16 cellular contexts compared by ENCODE assay signal in the genomic region with DNA sequence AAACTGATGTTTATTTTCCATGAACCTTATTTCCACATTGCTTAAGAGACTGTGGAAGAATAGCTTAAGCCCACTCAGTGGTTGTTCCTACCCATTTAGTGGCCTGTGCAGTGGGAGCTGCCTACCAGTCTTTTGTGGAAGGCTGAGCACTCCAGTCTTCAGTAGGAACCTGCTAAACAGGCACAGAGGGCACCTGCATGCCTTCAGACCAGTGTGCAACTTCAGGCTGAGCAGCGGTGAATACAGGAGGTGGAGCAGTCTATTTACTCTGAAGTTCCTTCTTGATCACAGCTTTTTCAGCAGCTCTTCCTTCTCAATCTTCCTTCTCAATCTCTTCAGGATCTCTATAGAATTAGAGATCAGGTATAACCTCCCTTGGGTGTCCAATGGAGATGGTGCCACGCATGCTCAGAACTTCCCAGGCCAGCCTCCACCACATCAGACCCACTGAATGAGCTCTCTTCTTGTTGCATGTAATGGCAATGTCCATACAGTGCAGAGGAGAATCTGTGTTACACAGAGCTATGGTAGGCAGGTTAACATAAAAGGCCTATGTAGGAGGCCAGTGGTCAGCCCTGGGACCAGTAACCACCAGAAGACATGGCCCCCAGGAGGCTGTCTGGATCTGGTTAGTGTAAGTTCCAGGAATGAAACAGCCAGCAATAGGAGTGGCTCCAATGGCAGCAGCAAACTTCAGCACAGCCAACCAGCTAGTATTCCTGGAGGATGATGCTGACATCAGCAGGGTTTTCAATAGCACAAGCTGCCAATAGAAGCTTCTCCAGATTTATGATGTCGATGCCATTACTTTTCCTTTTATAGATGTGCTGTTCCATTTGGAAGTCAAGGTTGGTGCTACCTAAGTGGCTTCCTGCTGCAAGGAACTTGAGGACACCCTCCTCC. TPM values are rescaled to one million over a fixed set of nuclear protein-coding genes. Genes with fewer than 3 reads are reported as not detected.
DNase-seq lines count a peak whose midpoint lies in the region; ATAC-seq and TF ChIP-seq lines count a peak whose summit lies in the region.
"Had no signal": no experiment of that assay in that cellular context is flagged by ENCODE, and none has a peak within 500 bp of the region (broad histone marks: within the 10 kb centered on the region; RNA-seq: fewer than 3 reads in every experiment).

No MANE protein-coding gene starts in this region.

- H2AFZ ChIP-seq in IMR-90 (replicated peaks; ENCODE audit: low read length, poor library complexity) (peak overlapping the region; percentile 51), SK-N-SH (ENCODE audit: low read depth) (no peak overlapping the region)
- H2AFZ ChIP-seq: GM23338 had no signal

- no peak overlapping the region for H2BK20ac ChIP-seq in IMR-90 (ENCODE audit: low read depth, low read length)

- H3K36me3 Mint-ChIP-seq in activated CD4-positive, alpha-beta T cell treated with anti-CD3 and anti-CD28 coated beads, Interleukin-2, amount 10 ng/mL, durations not matched to agents 7 days and 5 days (ENCODE audit: low read depth), result no peaks in the 10 kb centered on the region
- H3K36me3 Mint-ChIP-seq: CD4-positive, CD25-positive, alpha-beta regulatory T cell had no signal

- H3K4me3 ChIP-seq in IMR-90 (ENCODE audit: insufficient read depth, low read depth, low read length) (no peak overlapping the region), epithelial cell of esophagus (ENCODE audit: low read length) (no peak overlapping the region), colonic mucosa (no peak overlapping the region), SK-N-SH (ENCODE audit: low read depth in 2 of 2, low read length in 1 of 2) (no peak overlapping the region)
- H3K4me3 ChIP-seq: BLaER1 treated with 17β-estradiol and CSF1 and Interleukin-3, amounts not matched to agents 10 nM and 100 nM; GM12878; GM23338 had no signal

- H3K27ac ChIP-seq in IMR-90 (ENCODE audit: insufficient read depth, low read length), result no peak overlapping the region
- H3K27ac ChIP-seq in colonic mucosa, result no peak overlapping the region
- H3K27ac ChIP-seq in SK-N-SH (ENCODE audit: low read depth in 2 of 2, low read length in 1 of 2), result no peak overlapping the region
- H3K27ac ChIP-seq: BLaER1 treated with 17β-estradiol and CSF1 and Interleukin-3, amounts not matched to agents 10 nM and 100 nM had no signal

- no peak for DNase-seq in activated CD4-positive, alpha-beta T cell treated with anti-CD3 and anti-CD28 coated beads, Interleukin-2, amount 10 ng/mL, durations not matched to agents 7 days and 5 days
- DNase-seq in activated CD4-positive, alpha-beta T cell treated with anti-CD3 and anti-CD28 coated beads for 4 hours, result no peak
- no peak for DNase-seq in IMR-90
- DNase-seq in epithelial cell of esophagus (ENCODE audit: low read depth), result peak; percentile 17
- peak; percentile 62 for DNase-seq in fibroblast of peridontal ligament (ENCODE audit: extremely low read depth)
- no peak for DNase-seq in colonic mucosa
- no peak for DNase-seq in SK-N-SH
- no peak for DNase-seq in HPDE6-E6E7 (ENCODE audit: extremely low spot score)
- DNase-seq: 8988T; ACHN; CD4-positive, CD25-positive, alpha-beta regulatory T cell; DMS79; H9 had no signal

- intact Hi-C loops in IMR-90 (cut with micrococcal nuclease) (no loop called here), colonic mucosa (cut with DNase I) (no loop called here)

- no peaks in the 10 kb centered on the region for H3K9me1 ChIP-seq in IMR-90 (ENCODE audit: insufficient read depth, low read length)

- no peak overlapping the region for H3K4ac ChIP-seq in IMR-90 (ENCODE audit: low read depth, low read length)

- no peaks in the 10 kb centered on the region for H3F3A ChIP-seq in SK-N-SH (replicated peaks; ENCODE audit: insufficient read depth)

- no peak overlapping the region for H3K14ac ChIP-seq in IMR-90 (replicated peaks; ENCODE audit: low read depth, low read length)

- no peak overlapping the region for H3K9ac ChIP-seq in IMR-90 (ENCODE audit: low read depth, low read length)
- H3K9ac ChIP-seq in colonic mucosa (ENCODE audit: low read depth in 2 of 2, low read length in 2 of 2), result no peak overlapping the region
- H3K9ac ChIP-seq in SK-N-SH, result no peak overlapping the region
- H3K9ac ChIP-seq: BLaER1 treated with 17β-estradiol and CSF1 and Interleukin-3, amounts not matched to agents 10 nM and 100 nM had no signal

- H4K8ac ChIP-seq in IMR-90 (ENCODE audit: low read depth in 2 of 2, low read length in 2 of 2), result no peak overlapping the region

- no peak overlapping the region for H2BK120ac ChIP-seq in IMR-90 (ENCODE audit: low read depth, low read length)

- no peaks in the 10 kb centered on the region for H3K27me3 Mint-ChIP-seq in activated CD4-positive, alpha-beta T cell treated with anti-CD3 and anti-CD28 coated beads, Interleukin-2, amount 10 ng/mL, durations not matched to agents 7 days and 5 days
- H3K27me3 Mint-ChIP-seq: CD4-positive, CD25-positive, alpha-beta regulatory T cell had no signal

- H3K79me2 ChIP-seq in SK-N-SH (ENCODE audit: insufficient read depth), result no peaks in the 10 kb centered on the region

- BruUV-seq in IMR-90 (replicated peaks; lab: Mats Ljungman, UMichigan), result no TSS peak

- H2AK9ac ChIP-seq in IMR-90 (replicated peaks; ENCODE audit: low read depth, low read length, poor library complexity), result no peak overlapping the region

- no peaks in the 10 kb centered on the region for H3K9me2 ChIP-seq in SK-N-SH

- H2BK5ac ChIP-seq in IMR-90 (ENCODE audit: low read depth, low read length, poor library complexity, severe bottlenecking), result no peak overlapping the region

- WGBS in IMR-90 (ENCODE audit: extremely low coverage in 2 of 2, insufficient read length in 1 of 2), 2 experiments, result no CpG with 5 or more reads among the region's 3 CpGs
- WGBS in SK-N-SH (ENCODE audit: low lambda C conversion rate), result 58% methylated on average over 3 of the region's 3 CpGs

- CTCF ChIA-PET in activated CD4-positive, alpha-beta T cell treated with anti-CD3 and anti-CD28 coated beads, Interleukin-2, amount 10 ng/mL, durations not matched to agents 7 days and 5 days (lab: Charles Lee), result interaction anchor here (1.2 kb wide), 1 partner anchor 15 kb away, joined by 3 read pairs; no protein-coding TSS in a partner anchor
- CTCF ChIA-PET in IMR-90 (lab: Yijun Ruan, JAX) (no interaction called here), SK-N-SH (lab: Yijun Ruan, JAX) (interaction anchor here (0.6 to 1.6 kb wide), 3 partner anchors 13 to 29 kb away, joined by 3 to 6 read pairs (median 3); no protein-coding TSS in a partner anchor)

- no peak overlapping the region for H3K23ac ChIP-seq in IMR-90 (ENCODE audit: low read depth, low read length)

- H3K4me2 ChIP-seq in IMR-90 (ENCODE audit: low read depth, low read length) (no peak overlapping the region), SK-N-SH (no peak overlapping the region)
- H3K4me2 ChIP-seq: BLaER1 treated with 17β-estradiol and CSF1 and Interleukin-3, amounts not matched to agents 10 nM and 100 nM; GM23338 had no signal

- no peak overlapping the region for H3K56ac ChIP-seq in IMR-90 (ENCODE audit: extremely low read depth, insufficient read depth, low read length)

- in situ Hi-C loops in IMR-90 (cut with MboI; ENCODE audit: low sequenced_read_pairs), result no loop called here

- H2BK15ac ChIP-seq in IMR-90 (ENCODE audit: low read depth, low read length), result no peak overlapping the region

- H4K20me1 ChIP-seq in IMR-90 (ENCODE audit: insufficient read depth, low read length) (no peaks in the 10 kb centered on the region), SK-N-SH (ENCODE audit: insufficient read depth) (no peaks in the 10 kb centered on the region)
- H4K20me1 ChIP-seq: BLaER1 treated with 17β-estradiol and CSF1 and Interleukin-3, amounts not matched to agents 10 nM and 100 nM had no signal

- no peak overlapping the region for H2AK5ac ChIP-seq in IMR-90 (ENCODE audit: low read depth, low read length)

- H3K18ac ChIP-seq in IMR-90 (ENCODE audit: low read depth, low read length), result no peak overlapping the region

- H3K4me3 Mint-ChIP-seq in activated CD4-positive, alpha-beta T cell treated with anti-CD3 and anti-CD28 coated beads, Interleukin-2, amount 10 ng/mL, durations not matched to agents 7 days and 5 days, result no peak overlapping the region
- H3K4me3 Mint-ChIP-seq: GM23338, H9 had no signal

- H3K9me3 Mint-ChIP-seq in activated CD4-positive, alpha-beta T cell treated with anti-CD3 and anti-CD28 coated beads, Interleukin-2, amount 10 ng/mL, durations not matched to agents 7 days and 5 days, result peaks cover 6% of the 10 kb centered on the region

- H3K36me3 ChIP-seq in IMR-90 (ENCODE audit: control insufficient read depth, insufficient read depth, low read length), result no peaks in the 10 kb centered on the region
- H3K36me3 ChIP-seq in colonic mucosa, result no peaks in the 10 kb centered on the region
- H3K36me3 ChIP-seq in SK-N-SH (replicated peaks in 1 of 2; ENCODE audit: control insufficient read depth in 1 of 2, insufficient read depth in 2 of 2, low read length in 1 of 2), result no peaks in the 10 kb centered on the region

- dilution Hi-C loops in IMR-90 (cut with HindIII; ENCODE audit: low sequenced_read_pairs, unreplicated experiment), result no loop called here

- no peak for TF ChIP-seq CTCF in IMR-90 (conservative IDR thresholded peaks at IDR 0.05; ENCODE audit: low read depth, low read length)
- no peak for TF ChIP-seq CTCF in epithelial cell of esophagus (IDR thresholded peaks at IDR 0.05; ENCODE audit: insufficient read depth, low read depth, low read length, missing control alignments)
- TF ChIP-seq CTCF in colonic mucosa (IDR thresholded peaks at IDR 0.05), result no peak
- no peak for TF ChIP-seq CTCF in SK-N-SH (IDR thresholded peaks at IDR 0.05)

- H4K5ac ChIP-seq in IMR-90 (ENCODE audit: low read depth, low read length), result no peak overlapping the region

- POLR2A ChIA-PET in activated CD4-positive, alpha-beta T cell treated with anti-CD3 and anti-CD28 coated beads, Interleukin-2, amount 10 ng/mL, durations not matched to agents 7 days and 5 days (lab: Charles Lee), result no interaction called here
- POLR2A ChIA-PET in IMR-90 (lab: Charles Lee; ENCODE audit: unreplicated experiment) (no interaction called here), SK-N-SH (lab: Yijun Ruan, JAX) (interaction anchor here (0.8 to 1.0 kb wide), 2 partner anchors 33 to 49 kb away, joined by 3 to 4 read pairs; no protein-coding TSS in a partner anchor)

- H3K9me3 ChIP-seq in IMR-90 (ENCODE audit: control insufficient read depth, insufficient read depth, low read length), result peaks cover 4% of the 10 kb centered on the region; the same call in 1 of the 2 replicates
- H3K9me3 ChIP-seq in colonic mucosa, result no peaks in the 10 kb centered on the region
- no peaks in the 10 kb centered on the region for H3K9me3 ChIP-seq in SK-N-SH

- TF ChIP-seq RAD21 in IMR-90 (IDR thresholded peaks at IDR 0.05; ENCODE audit: low read length) (no peak), SK-N-SH (IDR thresholded peaks at IDR 0.05; ENCODE audit: low read length) (no peak)

- no peaks in the 10 kb centered on the region for H3K4me1 ChIP-seq in IMR-90 (ENCODE audit: control insufficient read depth, insufficient read depth, low read length)
- no peaks in the 10 kb centered on the region for H3K4me1 ChIP-seq in colonic mucosa
- no peaks in the 10 kb centered on the region for H3K4me1 ChIP-seq in SK-N-SH (ENCODE audit: control insufficient read depth in 1 of 2, insufficient read depth in 2 of 2, low read depth in 1 of 2, low read length in 1 of 2)

- no peaks in the 10 kb centered on the region for H3K27me3 ChIP-seq in IMR-90 (ENCODE audit: control insufficient read depth, insufficient read depth, low read length)
- H3K27me3 ChIP-seq in colonic mucosa, result no peaks in the 10 kb centered on the region
- no peaks in the 10 kb centered on the region for H3K27me3 ChIP-seq in SK-N-SH (ENCODE audit: insufficient read depth)
- H3K27me3 ChIP-seq: BLaER1 treated with 17β-estradiol and CSF1 and Interleukin-3, amounts not matched to agents 10 nM and 100 nM had no signal

- H4K91ac ChIP-seq in IMR-90 (ENCODE audit: insufficient read depth, low read depth, low read length), result no peak overlapping the region; the same call in 1 of the 2 replicates

- TF ChIP-seq EP300 in SK-N-SH (IDR thresholded peaks at IDR 0.05; ENCODE audit: borderline replicate concordance in 1 of 2, low read depth in 1 of 2, low read length in 1 of 2), result no peak

- H3K4me1 Mint-ChIP-seq in activated CD4-positive, alpha-beta T cell treated with anti-CD3 and anti-CD28 coated beads, Interleukin-2, amount 10 ng/mL, durations not matched to agents 7 days and 5 days, result no peaks in the 10 kb centered on the region
- H3K4me1 Mint-ChIP-seq: CD4-positive, CD25-positive, alpha-beta regulatory T cell had no signal

- H3K79me1 ChIP-seq in IMR-90 (ENCODE audit: low read depth in 1 of 2, low read length in 2 of 2), result no peaks in the 10 kb centered on the region

- no peak for ATAC-seq in IMR-90 (ENCODE audit: low read depth)
- ATAC-seq: GM12878, GM23338 had no signal

- peak overlapping the region; percentile 13 for H3K27ac Mint-ChIP-seq in activated CD4-positive, alpha-beta T cell treated with anti-CD3 and anti-CD28 coated beads, Interleukin-2, amount 10 ng/mL, durations not matched to agents 7 days and 5 days
- H3K27ac Mint-ChIP-seq: CD4-positive, CD25-positive, alpha-beta regulatory T cell; GM23338; H9 had no signal

- no peak for TF ChIP-seq POLR2A in IMR-90 (IDR thresholded peaks at IDR 0.05; ENCODE audit: low read depth, low read length)

RNA-seq across cellular contexts. Expression of gene MAT2A, which starts 47.9 kb away (rescaled TPM):
- total RNA-seq in activated CD4-positive, alpha-beta T cell treated with anti-CD3 and anti-CD28 coated beads, Interleukin-2, amount 10 ng/mL, durations not matched to agents 7 days and 5 days, result 100 to 1,000 TPM; 263 to 269 TPM
- 94.1 and 98.9 TPM in 2 replicates for total RNA-seq in IMR-90 (2012; rRNA removed)
- polyA plus RNA-seq in IMR-90 (2012; rRNA removed), result 158 and 223 TPM in 2 replicates
- 40.6 and 65.5 TPM in 2 replicates for polyA plus RNA-seq in IMR-90 (2012; cell fraction: cytosol; rRNA removed)
- 581 and 1,265 TPM in 2 replicates for polyA plus RNA-seq in IMR-90 (2012; cell fraction: nucleus; rRNA removed; ENCODE audit: low replicate concordance)
- 100 to 1,000 TPM; 105 to 156 TPM for total RNA-seq in colonic mucosa
- 187 and 326 TPM in 2 replicates for polyA plus RNA-seq in SK-N-SH (2012; rRNA removed)
- 139 and 151 TPM in 2 replicates for polyA plus RNA-seq in SK-N-SH (2012; cell fraction: cytosol; rRNA removed)
- 429 and 1,108 TPM in 2 replicates for polyA plus RNA-seq in SK-N-SH (2012; cell fraction: nucleus; rRNA removed)

Comparison
In these comparisons a context has a peak if more than half of its experiments do, and no peak if none do; other contexts are left out.
1. DNase-seq: peak in epithelial cell of esophagus (single experiment) and fibroblast of peridontal ligament (single experiment); none in activated CD4-positive, alpha-beta T cell treated with anti-CD3 and anti-CD28 coated beads, Interleukin-2, amount 10 ng/mL, durations not matched to agents 7 days and 5 days (single experiment), activated CD4-positive, alpha-beta T cell treated with anti-CD3 and anti-CD28 coated beads for 4 hours (0 of 2), IMR-90 (single experiment), colonic mucosa (single experiment), SK-N-SH (single experiment) and HPDE6-E6E7 (single experiment).